14 cellular contexts compared by ENCODE assay signal in the genomic region with DNA sequence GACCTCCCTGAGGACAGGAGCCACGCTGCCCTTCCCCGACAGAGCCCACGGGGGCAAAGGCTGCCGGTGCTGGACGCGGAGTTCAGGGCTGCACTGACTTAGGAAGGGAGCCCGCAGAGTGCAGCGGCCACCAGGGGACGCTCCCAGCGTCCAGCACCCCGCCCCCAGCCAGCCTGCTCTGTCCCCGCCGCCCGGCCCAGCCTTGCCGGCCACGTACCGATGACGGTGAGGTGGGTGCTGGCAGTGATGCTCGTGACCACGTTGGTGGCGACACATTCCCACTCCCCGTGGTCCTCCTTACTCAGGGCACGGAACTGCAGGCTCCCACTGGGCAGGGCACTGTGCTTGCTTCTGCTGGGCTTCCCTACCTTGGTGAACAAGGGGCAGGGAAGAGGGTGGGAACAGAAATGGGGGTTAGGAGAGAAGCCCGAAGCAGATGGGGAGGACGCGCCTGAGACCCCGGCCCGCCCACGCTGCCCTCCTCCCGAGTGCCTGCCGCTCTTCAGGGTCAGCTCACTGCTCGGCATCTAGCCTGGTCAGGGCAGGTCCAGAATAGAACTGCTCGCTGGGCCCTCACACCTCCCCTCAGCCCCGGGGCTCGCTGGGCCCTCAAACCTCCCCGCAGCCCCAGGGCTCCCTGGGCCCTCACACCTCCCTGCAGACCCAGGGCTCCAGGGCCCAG. TPM values are rescaled to one million over a fixed set of nuclear protein-coding genes. Genes with fewer than 3 reads are reported as not detected.
DNase-seq lines count a peak whose midpoint lies in the region; ATAC-seq and TF ChIP-seq lines count a peak whose summit lies in the region.
"Had no signal": no experiment of that assay in that cellular context is flagged by ENCODE, and none has a peak within 500 bp of the region (broad histone marks: within the 10 kb centered on the region; RNA-seq: fewer than 3 reads in every experiment).

No MANE protein-coding gene starts in this region.

- TF ChIP-seq CTCF in adrenal gland (IDR thresholded peaks at IDR 0.05) (peak in 5 of 6 experiments; percentile 24 to 53 (median 38)), left ventricle myocardium inferior (IDR thresholded peaks at IDR 0.05; ENCODE audit: borderline replicate concordance) (peak; percentile 55), transverse colon (IDR thresholded peaks at IDR 0.05) (peak; percentile 16 to 36 (median 31))

- no peak for ATAC-seq in activated naive CD4-positive, alpha-beta T cell treated with anti-CD3 and anti-CD28 coated beads, Interleukin-2, amount 50 U/mL, for 72 hours
- ATAC-seq: stimulated activated naive CD8-positive, alpha-beta T cell treated with anti-CD3 and anti-CD28 coated beads, Interleukin-15, Interleukin-2, amounts not matched to agents 100 U/mL and 50 U/mL, for 24 hours had no signal

- no peaks in the 10 kb centered on the region for H3K9me3 Mint-ChIP-seq in activated naive CD4-positive, alpha-beta T cell treated with anti-CD3 and anti-CD28 coated beads, Interleukin-2, amount 10 ng/mL, durations not matched to agents 7 days and 5 days
- H3K9me3 Mint-ChIP-seq in activated naive CD4-positive, alpha-beta T cell treated with anti-CD3 and anti-CD28 coated beads, Interleukin-2, amount 50 U/mL, for 72 hours, result no peaks in the 10 kb centered on the region

- in situ Hi-C loops in transverse colon (cut with MboI; ENCODE audit: low pct_ligation_motif_present in 1 of 4, low pct_unique_long_range_greater_than_20kb in 1 of 4, low sequenced_read_pairs in 3 of 4), result loop anchor here in 3 of 4 donors (25.0 kb wide), 1 partner anchor 206 kb away; no protein-coding TSS in a partner anchor

- H3K36me3 ChIP-seq in adrenal gland (replicated peaks in 1 of 2), result no peaks in the 10 kb centered on the region
- peaks cover 60% of the 10 kb centered on the region for H3K36me3 ChIP-seq in left ventricle myocardium inferior
- no peaks in the 10 kb centered on the region for H3K36me3 ChIP-seq in transverse colon

- CTCF ChIA-PET in activated naive CD4-positive, alpha-beta T cell treated with anti-CD3 and anti-CD28 coated beads, Interleukin-2, amount 10 ng/mL, durations not matched to agents 7 days and 5 days (lab: Charles Lee), result no interaction called here

- peak overlapping the region; percentile 89 for H3K27ac Mint-ChIP-seq in activated naive CD4-positive, alpha-beta T cell treated with anti-CD3 and anti-CD28 coated beads, Interleukin-2, amount 10 ng/mL, durations not matched to agents 7 days and 5 days
- H3K27ac Mint-ChIP-seq in activated naive CD4-positive, alpha-beta T cell treated with anti-CD3 and anti-CD28 coated beads, Interleukin-2, amount 50 U/mL, for 72 hours, result no peak overlapping the region

- H3K27ac ChIP-seq in adrenal gland (no peak overlapping the region), left ventricle myocardium inferior (replicated peaks) (no peak overlapping the region), transverse colon (no peak overlapping the region)
- H3K27ac ChIP-seq: C4-2B, HL-60 had no signal

- peaks cover 70% of the 10 kb centered on the region for H3K4me1 Mint-ChIP-seq in activated naive CD4-positive, alpha-beta T cell treated with anti-CD3 and anti-CD28 coated beads, Interleukin-2, amount 10 ng/mL, durations not matched to agents 7 days and 5 days

- H3K4me1 ChIP-seq in adrenal gland (replicated peaks in 1 of 2) (peaks cover 0 to 8% of the 10 kb centered on the region in 2 donors), left ventricle myocardium inferior (peaks cover 41% of the 10 kb centered on the region), transverse colon (peaks cover 8 to 13% (median 11%) of the 10 kb centered on the region in 4 donors)

- TF ChIP-seq EP300 in transverse colon (IDR thresholded peaks at IDR 0.05; ENCODE audit: low read depth), result no peak

- H3K4me3 ChIP-seq in adrenal gland (no peak overlapping the region), left ventricle myocardium inferior (no peak overlapping the region), transverse colon (no peak overlapping the region)

- TF ChIP-seq POLR2A in adrenal gland (IDR thresholded peaks at IDR 0.05) (no peak), transverse colon (IDR thresholded peaks at IDR 0.05) (no peak)

- intact Hi-C loops in adrenal gland (cut with DNase I) (loop anchor here in 1 of 2 donors (10.0 kb wide), 1 partner anchor 214 kb away; no protein-coding TSS in a partner anchor), left ventricle myocardium inferior (cut with micrococcal nuclease) (no loop called here), transverse colon (cut with DNase I; ENCODE audit: low total_unique reads) (no loop called here)

- peaks cover 12% of the 10 kb centered on the region for H3K27me3 ChIP-seq in adrenal gland
- no peaks in the 10 kb centered on the region for H3K27me3 ChIP-seq in left ventricle myocardium inferior (ENCODE audit: low read depth)
- H3K27me3 ChIP-seq in transverse colon, result no peaks in the 10 kb centered on the region

- no peak for DNase-seq in activated naive CD4-positive, alpha-beta T cell treated with anti-CD3 and anti-CD28 coated beads, Interleukin-2, amount 10 ng/mL, durations not matched to agents 7 days and 5 days
- no peak for DNase-seq in activated naive CD4-positive, alpha-beta T cell treated with anti-CD3 and anti-CD28 coated beads, Interleukin-2, amount 50 U/mL, for 72 hours (ENCODE audit: low spot score in 2 of 2)
- DNase-seq in adrenal gland (peak in 3 of 7 donors; percentile 36 to 42 (median 39)), left ventricle myocardium inferior (no peak), transverse colon (no peak), pons (ENCODE audit: low spot score) (no peak), NCI-H2196 treated with DMSO at 0.1 percent for 48 hours (lab: John Stamatoyannopoulos, UW; ENCODE audit: unreplicated experiment) (no peak), HT-29 (ENCODE audit: low spot score) (no peak)
- DNase-seq: activated CD4-positive, alpha-beta T cell treated with anti-CD3 and anti-CD28 coated beads, Interleukin-2, amount 50 U/mL, for 48 hours; foreskin melanocyte; NCI-H2107; stimulated activated naive CD8-positive, alpha-beta T cell treated with anti-CD3 and anti-CD28 coated beads, Interleukin-15, Interleukin-2, amounts not matched to agents 100 U/mL and 50 U/mL, for 24 hours had no signal

- H3K36me3 Mint-ChIP-seq in activated naive CD4-positive, alpha-beta T cell treated with anti-CD3 and anti-CD28 coated beads, Interleukin-2, amount 10 ng/mL, durations not matched to agents 7 days and 5 days, result peaks cover 67% of the 10 kb centered on the region
- peaks cover 6 to 8% of the 10 kb centered on the region in 2 donors for H3K36me3 Mint-ChIP-seq in activated naive CD4-positive, alpha-beta T cell treated with anti-CD3 and anti-CD28 coated beads, Interleukin-2, amount 50 U/mL, for 72 hours

- H3K4me3 Mint-ChIP-seq in activated naive CD4-positive, alpha-beta T cell treated with anti-CD3 and anti-CD28 coated beads, Interleukin-2, amount 10 ng/mL, durations not matched to agents 7 days and 5 days, result no peak overlapping the region

- 37 to 69% (median 66%) methylated on average over 11 to 36 of the region's 36 CpGs for WGBS in adrenal gland, 4 donors
- WGBS in transverse colon (ENCODE audit: low coverage in 1 of 2), 2 donors, result 72 to 97% methylated on average over 6 to 34 of the region's 36 CpGs

- no peaks in the 10 kb centered on the region for H3K27me3 Mint-ChIP-seq in activated naive CD4-positive, alpha-beta T cell treated with anti-CD3 and anti-CD28 coated beads, Interleukin-2, amount 10 ng/mL, durations not matched to agents 7 days and 5 days

- H3K9me3 ChIP-seq in adrenal gland (replicated peaks in 1 of 3) (no peaks in the 10 kb centered on the region), left ventricle myocardium inferior (replicated peaks) (no peaks in the 10 kb centered on the region), transverse colon (no peaks in the 10 kb centered on the region)

RNA-seq across cellular contexts. Expression of gene IGSF9B, which starts 25.9 kb away (rescaled TPM):
- 100 to 1,000 TPM; 119 TPM for total RNA-seq in activated naive CD4-positive, alpha-beta T cell treated with anti-CD3 and anti-CD28 coated beads, Interleukin-2, amount 50 U/mL, for 72 hours
- total RNA-seq in adrenal gland (1 to 10 TPM in 4 of 8 donors, under 1 TPM in 4; 0.12 to 5.3 (median 1.2) TPM), left ventricle myocardium inferior (44.1 TPM), transverse colon (10 to 100 TPM in 1 of 4 donors, 1 to 10 TPM in 3; 2.6 to 15.3 (median 4.9) TPM)
- polyA plus RNA-seq in adrenal gland, result 10 to 100 TPM in 1 of 3 donors, 1 to 10 TPM in 2; 1.8 to 23.4 (median 2.3) TPM
- total RNA-seq in HT-29 (2014; rRNA removed; shearing (Covaris generic)), result 5.6 TPM in 2 replicates
